Comparison of ENCODE assay signal across 12 cellular contexts in the genomic region with DNA sequence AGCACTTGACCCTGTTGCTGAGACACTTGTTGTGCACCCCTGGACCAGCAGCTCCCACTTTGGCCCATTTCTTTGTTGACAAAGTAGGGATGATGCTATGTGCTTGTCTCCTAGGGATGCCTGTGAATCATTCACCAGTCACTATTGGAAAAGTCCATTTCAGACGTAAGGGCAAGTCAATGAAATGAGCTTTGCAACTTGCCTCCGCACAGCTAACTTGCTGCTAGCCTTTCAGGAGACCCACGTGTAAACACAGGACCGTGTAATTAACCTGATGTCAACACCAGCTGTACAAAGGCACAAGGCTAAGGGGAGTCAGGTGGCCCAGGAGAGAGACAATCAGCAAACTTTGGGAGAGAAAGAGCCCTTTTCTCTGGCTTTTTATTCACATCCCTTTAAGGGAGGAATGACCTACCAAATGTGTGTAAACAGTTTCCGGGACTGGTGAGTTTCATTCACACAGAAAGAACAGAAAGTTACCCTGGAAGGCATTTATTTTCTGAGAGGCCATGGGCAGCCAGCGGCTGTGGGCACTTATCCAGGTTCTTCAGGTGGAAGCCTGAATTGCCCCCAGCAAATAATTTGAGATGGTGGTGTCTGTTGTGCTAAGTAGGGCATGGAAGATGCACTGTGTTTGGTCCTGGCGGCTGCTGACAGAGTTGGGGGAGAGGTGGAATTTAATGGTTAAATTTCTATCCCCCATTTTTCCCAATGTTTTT. TPM values are rescaled to one million over a fixed set of nuclear protein-coding genes. Genes with fewer than 3 reads are reported as not detected.
DNase-seq lines count a peak whose midpoint lies in the region; ATAC-seq and TF ChIP-seq lines count a peak whose summit lies in the region.
"Had no signal": no experiment of that assay in that cellular context is flagged by ENCODE, and none has a peak within 500 bp of the region (broad histone marks: within the 10 kb centered on the region; RNA-seq: fewer than 3 reads in every experiment).

No MANE protein-coding gene starts in this region.

- H4K20me1 ChIP-seq in OCI-LY7 (ENCODE audit: insufficient read depth, low read length) = no peaks in the 10 kb centered on the region

- H3K4me3 ChIP-seq in OCI-LY7 (ENCODE audit: low read depth, low read length, poor library complexity, severe bottlenecking) = no peak overlapping the region

- H3K9me2 ChIP-seq in OCI-LY7 (ENCODE audit: insufficient read depth, low read length) = no peaks in the 10 kb centered on the region

- no peaks in the 10 kb centered on the region for H3K36me3 ChIP-seq in OCI-LY7 (ENCODE audit: insufficient read depth, low read length)

- H3K9me3 Mint-ChIP-seq in activated T-helper 1 cell treated with anti-CD3 and anti-CD28 coated beads, Interleukin-12 subunit alpha, Interleukin-12 subunit beta, Interleukin-2, Interleukin-4 antibody, amounts not matched to agents 30 ng/mL and 10 ng/mL and 1 ng/mL, durations not matched to agents 14 hours and 24 hours and 36 hours = no peaks in the 10 kb centered on the region
- H3K9me3 Mint-ChIP-seq: activated B cell treated with CpG ODN at 0.5 μM for 24 hours; stimulated activated naive CD8-positive, alpha-beta T cell treated with anti-CD3 and anti-CD28 coated beads, Interleukin-15, Interleukin-2, amounts not matched to agents 100 ng/mL and 50 ng/mL, for 24 hours had no signal

- H3K27me3 Mint-ChIP-seq in activated T-helper 1 cell treated with anti-CD3 and anti-CD28 coated beads, Interleukin-12 subunit alpha, Interleukin-12 subunit beta, Interleukin-2, Interleukin-4 antibody, amounts not matched to agents 30 ng/mL and 10 ng/mL and 1 ng/mL, durations not matched to agents 14 hours and 24 hours and 36 hours (ENCODE audit: insufficient read depth) = no peaks in the 10 kb centered on the region
- H3K27me3 Mint-ChIP-seq: activated B cell treated with CpG ODN at 0.5 μM for 24 hours; stimulated activated naive CD8-positive, alpha-beta T cell treated with anti-CD3 and anti-CD28 coated beads, Interleukin-15, Interleukin-2, amounts not matched to agents 100 ng/mL and 50 ng/mL, for 24 hours had no signal

- H3K27ac ChIP-seq in OCI-LY7 (ENCODE audit: low read depth, low read length, poor library complexity, severe bottlenecking) = no peak overlapping the region

- no peak overlapping the region for H3K4me2 ChIP-seq in OCI-LY7 (ENCODE audit: low read length)

- H3K4me1 ChIP-seq in OCI-LY7 (ENCODE audit: insufficient read depth, low read length, poor library complexity, severe bottlenecking) = no peaks in the 10 kb centered on the region

- no peaks in the 10 kb centered on the region for H3K79me2 ChIP-seq in OCI-LY7 (ENCODE audit: insufficient read depth, low read depth, low read length)

- TF ChIP-seq CTCF in OCI-LY7 (conservative IDR thresholded peaks at IDR 0.05; ENCODE audit: low read length) = no peak

- H2AFZ ChIP-seq in OCI-LY7 (ENCODE audit: low read length) = no peak overlapping the region

- H3K4me3 Mint-ChIP-seq in activated T-helper 1 cell treated with anti-CD3 and anti-CD28 coated beads, Interleukin-12 subunit alpha, Interleukin-12 subunit beta, Interleukin-2, Interleukin-4 antibody, amounts not matched to agents 30 ng/mL and 10 ng/mL and 1 ng/mL, durations not matched to agents 14 hours and 24 hours and 36 hours = no peak overlapping the region
- H3K4me3 Mint-ChIP-seq: activated B cell treated with CpG ODN at 0.5 μM for 24 hours; stimulated activated naive CD8-positive, alpha-beta T cell treated with anti-CD3 and anti-CD28 coated beads, Interleukin-15, Interleukin-2, amounts not matched to agents 100 ng/mL and 50 ng/mL, for 24 hours had no signal

- intact Hi-C loops in activated T-helper 1 cell treated with anti-CD3 and anti-CD28 coated beads, Interleukin-12 subunit alpha, Interleukin-12 subunit beta, Interleukin-2, Interleukin-4 antibody, amounts not matched to agents 30 ng/mL and 10 ng/mL and 1 ng/mL, durations not matched to agents 14 hours and 24 hours and 36 hours (cut with micrococcal nuclease) = no loop called here
- intact Hi-C loops in OCI-LY7 (cut with micrococcal nuclease; ENCODE audit: unreplicated experiment) = no loop called here

- peaks cover 12% of the 10 kb centered on the region for H3K4me1 Mint-ChIP-seq in activated T-helper 1 cell treated with anti-CD3 and anti-CD28 coated beads, Interleukin-12 subunit alpha, Interleukin-12 subunit beta, Interleukin-2, Interleukin-4 antibody, amounts not matched to agents 30 ng/mL and 10 ng/mL and 1 ng/mL, durations not matched to agents 14 hours and 24 hours and 36 hours (ENCODE audit: low read depth)

- CTCF ChIA-PET in OCI-LY7 (lab: Charles Lee; ENCODE audit: unreplicated experiment) = no interaction called here

- DNase-seq in AG20443 (ENCODE audit: low spot score) (peak; percentile 25), NCI-H69 (lab: John Stamatoyannopoulos, UW) (peak; percentile 95), fibroblast of gingiva (ENCODE audit: low read depth) (peak; percentile 9), NCI-H1436 (lab: John Stamatoyannopoulos, UW) (no peak), OCI-LY7 (ENCODE audit: low spot score) (no peak)
- no peak for DNase-seq in activated T-helper 1 cell treated with anti-CD3 and anti-CD28 coated beads, Interleukin-12 subunit alpha, Interleukin-12 subunit beta, Interleukin-2, Interleukin-4 antibody, amounts not matched to agents 30 ng/mL and 10 ng/mL and 1 ng/mL, durations not matched to agents 14 hours and 24 hours and 36 hours (ENCODE audit: low spot score)
- DNase-seq: activated B cell treated with CpG ODN at 0.5 μM for 24 hours, H7, kidney had no signal

- peaks cover 13% of the 10 kb centered on the region for H3K36me3 Mint-ChIP-seq in activated T-helper 1 cell treated with anti-CD3 and anti-CD28 coated beads, Interleukin-12 subunit alpha, Interleukin-12 subunit beta, Interleukin-2, Interleukin-4 antibody, amounts not matched to agents 30 ng/mL and 10 ng/mL and 1 ng/mL, durations not matched to agents 14 hours and 24 hours and 36 hours (ENCODE audit: low read depth)

- ATAC-seq in HG03196 (IDR thresholded peaks at IDR 0.05; ENCODE audit: unreplicated experiment) (peak; percentile 2), HG02885 (IDR thresholded peaks at IDR 0.05; ENCODE audit: poor library complexity, unreplicated experiment) (no peak)

- no peak overlapping the region for H3K27ac Mint-ChIP-seq in activated T-helper 1 cell treated with anti-CD3 and anti-CD28 coated beads, Interleukin-12 subunit alpha, Interleukin-12 subunit beta, Interleukin-2, Interleukin-4 antibody, amounts not matched to agents 30 ng/mL and 10 ng/mL and 1 ng/mL, durations not matched to agents 14 hours and 24 hours and 36 hours
- H3K27ac Mint-ChIP-seq: activated B cell treated with CpG ODN at 0.5 μM for 24 hours; stimulated activated naive CD8-positive, alpha-beta T cell treated with anti-CD3 and anti-CD28 coated beads, Interleukin-15, Interleukin-2, amounts not matched to agents 100 ng/mL and 50 ng/mL, for 24 hours had no signal

- POLR2A ChIA-PET in OCI-LY7 (lab: Charles Lee) = interaction anchor here (0.7 kb wide), 1 partner anchor 31 kb away, joined by 4 read pairs; no protein-coding TSS in a partner anchor

- H3K9me3 ChIP-seq in OCI-LY7 (ENCODE audit: low read length) = no peaks in the 10 kb centered on the region

- BruUV-seq in OCI-LY7 (replicated peaks; lab: Mats Ljungman, UMichigan) = no TSS peak

RNA-seq across cellular contexts. Expression of a gene that starts 54.0 kb away (rescaled TPM):
- total RNA-seq in activated T-helper 1 cell treated with anti-CD3 and anti-CD28 coated beads, Interleukin-12 subunit alpha, Interleukin-12 subunit beta, Interleukin-2, Interleukin-4 antibody, amounts not matched to agents 30 ng/mL and 10 ng/mL and 1 ng/mL, durations not matched to agents 14 hours and 24 hours and 36 hours = 20.8 and 21.9 TPM in 2 replicates
- total RNA-seq in OCI-LY7 (2014; rRNA removed; shearing (Covaris generic)) = 9.7 and 10.0 TPM in 2 replicates
- total RNA-seq in OCI-LY7 (2022) = 13.4 and 14.8 TPM in 2 replicates

Comparison
In these comparisons a context has a peak if more than half of its experiments do, and no peak if none do; other contexts are left out.
1. DNase-seq: peak in AG20443 (single experiment), NCI-H69 (single experiment) and fibroblast of gingiva (single experiment); none in activated T-helper 1 cell treated with anti-CD3 and anti-CD28 coated beads, Interleukin-12 subunit alpha, Interleukin-12 subunit beta, Interleukin-2, Interleukin-4 antibody, amounts not matched to agents 30 ng/mL and 10 ng/mL and 1 ng/mL, durations not matched to agents 14 hours and 24 hours and 36 hours (single experiment), NCI-H1436 (single experiment) and OCI-LY7 (single experiment).